In genomic region chr13:42153371-42153770, GRCh38 we compare ENCODE assay signal across 2 cellular contexts.
TF ChIP-seq lines count a peak whose summit lies in the region.

No MANE protein-coding gene starts in this region.

TF ChIP-seq in IMR-90, 13 proteins besides CTCF, POLR2A, EP300 and RAD21 (continued from another document):
- no peak for TF ChIP-seq SMC3 (IDR thresholded peaks at IDR 0.05; ENCODE audit: low read depth, low read length)
- TF ChIP-seq ELK1 (IDR thresholded peaks at IDR 0.05; ENCODE audit: borderline replicate concordance, low read depth, low read length): no peak
- TF ChIP-seq MAFK (IDR thresholded peaks at IDR 0.05; ENCODE audit: low read depth, low read length): no peak
- no peak for TF ChIP-seq NFE2L2 (IDR thresholded peaks at IDR 0.05; ENCODE audit: low read depth, low read length)
- TF ChIP-seq FOS (IDR thresholded peaks at IDR 0.05; ENCODE audit: low read depth, low read length): no peak
- no peak for TF ChIP-seq USF2 (IDR thresholded peaks at IDR 0.05; ENCODE audit: low read depth, low read length)

TF ChIP-seq in endothelial cell of umbilical vein, 7 proteins besides CTCF, POLR2A, EP300 and RAD21 (continued from another document):
- TF ChIP-seq GATA2 (IDR thresholded peaks at IDR 0.05; ENCODE audit: insufficient read depth, insufficient read length, low read depth, low read length) (no peak), POLR2AphosphoS5 (IDR thresholded peaks at IDR 0.05; ENCODE audit: insufficient read depth, low read depth, low read length) (no peak)
